Comparison of ENCODE assay signal across 9 cellular contexts in the genomic region with DNA sequence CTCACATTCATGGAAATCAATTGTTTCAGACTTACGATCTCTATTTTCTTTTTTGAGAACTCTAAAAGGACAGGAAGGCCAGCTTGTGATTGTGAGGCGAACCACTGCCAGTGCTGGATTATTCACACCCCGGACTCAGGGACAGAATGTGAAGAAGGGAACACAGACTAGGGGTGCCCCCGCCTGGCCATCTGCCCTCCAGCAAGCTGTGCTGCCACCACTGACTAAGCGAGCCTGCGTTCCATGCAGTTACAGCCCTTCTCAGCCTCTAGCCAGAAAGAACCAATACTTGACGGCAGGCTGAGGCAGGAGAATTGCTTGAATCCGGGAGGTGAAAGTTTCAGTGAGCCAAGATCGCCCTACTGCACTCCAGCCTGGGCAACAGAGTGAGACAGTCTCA. TPM values are rescaled to one million over a fixed set of nuclear protein-coding genes. Genes with fewer than 3 reads are reported as not detected.
DNase-seq lines count a peak whose midpoint lies in the region; ATAC-seq, FAIRE-seq and TF ChIP-seq lines count a peak whose summit lies in the region.
"Had no signal": no experiment of that assay in that cellular context is flagged by ENCODE, and none has a peak within 500 bp of the region (broad histone marks: within the 10 kb centered on the region; RNA-seq: fewer than 3 reads in every experiment).

No MANE protein-coding gene starts in this region.

- H2AFZ ChIP-seq in neuronal stem cell (ENCODE audit: low read length): no peak overlapping the region

- WGBS in neuronal stem cell (ENCODE audit: extremely low coverage in 2 of 2, insufficient read length in 2 of 2, insufficient replicate concordance in 1 of 2), 2 donors: no CpG with 5 or more reads among the region's 9 CpGs

- H2BK120ac ChIP-seq in neuronal stem cell (ENCODE audit: low read depth, low read length): no peak overlapping the region

- no peaks in the 10 kb centered on the region for H3K36me3 Mint-ChIP-seq in T-cell
- H3K36me3 Mint-ChIP-seq in stimulated activated memory B cell treated with anti-CD40 and anti-IgM and Interleukin-4, amounts not matched to agents 10 μg/mL and 1 μg/mL and 100 μg/mL, for 72 hours: no peaks in the 10 kb centered on the region

- no peak overlapping the region for H3K4me2 ChIP-seq in neuronal stem cell (ENCODE audit: insufficient read depth, low read length, poor library complexity, severe bottlenecking)

- H3K4ac ChIP-seq in neuronal stem cell (ENCODE audit: low read length): no peak overlapping the region

- peak overlapping the region in 1 of 2 donors; percentile 36 for H3K27ac Mint-ChIP-seq in T-cell
- no peak overlapping the region for H3K27ac Mint-ChIP-seq in stimulated activated memory B cell treated with anti-CD40 and anti-IgM and Interleukin-4, amounts not matched to agents 10 μg/mL and 1 μg/mL and 100 μg/mL, for 72 hours

- H3K36me3 ChIP-seq in neuronal stem cell (replicated peaks in 1 of 2; ENCODE audit: control insufficient read depth in 2 of 2, insufficient read depth in 2 of 2, low read length in 2 of 2): peaks cover 10 to 26% of the 10 kb centered on the region in 2 donors

- CTCF ChIA-PET in T-cell (lab: Charles Lee): interaction anchor here in 1 of 2 donors (1.0 kb wide), 1 partner anchor 9 kb away, joined by 5 read pairs; no protein-coding TSS in a partner anchor

- H3K18ac ChIP-seq in neuronal stem cell (ENCODE audit: low read length): no peak overlapping the region

- H3K4me3 Mint-ChIP-seq in T-cell: peak overlapping the region in 2 of 3 donors; percentile 77 to 81
- no peak overlapping the region for H3K4me3 Mint-ChIP-seq in stimulated activated memory B cell treated with anti-CD40 and anti-IgM and Interleukin-4, amounts not matched to agents 10 μg/mL and 1 μg/mL and 100 μg/mL, for 72 hours

- no peak overlapping the region for H3K4me3 ChIP-seq in AG09309 (ENCODE audit: control insufficient read depth, low read depth, low read length)
- H3K4me3 ChIP-seq in neuronal stem cell (ENCODE audit: low read length in 2 of 2): no peak overlapping the region
- H3K4me3 ChIP-seq: thoracic aorta had no signal

- POLR2A ChIA-PET in T-cell (lab: Charles Lee): no interaction called here

- H3K27ac ChIP-seq in foreskin keratinocyte: no peak overlapping the region
- H3K27ac ChIP-seq in neuronal stem cell (replicated peaks; ENCODE audit: low read length): no peak overlapping the region
- H3K27ac ChIP-seq: thoracic aorta had no signal

- ATAC-seq in T-cell (replicated peaks in 1 of 4) (no peak), foreskin keratinocyte (no peak), GM18498 (IDR thresholded peaks at IDR 0.05; ENCODE audit: unreplicated experiment) (no peak)
- ATAC-seq in stimulated activated memory B cell treated with anti-CD40 and anti-IgM and Interleukin-4, amounts not matched to agents 10 μg/mL and 1 μg/mL and 100 μg/mL, for 72 hours: no peak

- H3K9me3 Mint-ChIP-seq in T-cell: no peaks in the 10 kb centered on the region
- no peaks in the 10 kb centered on the region for H3K9me3 Mint-ChIP-seq in stimulated activated memory B cell treated with anti-CD40 and anti-IgM and Interleukin-4, amounts not matched to agents 10 μg/mL and 1 μg/mL and 100 μg/mL, for 72 hours

- H3K79me1 ChIP-seq in neuronal stem cell (ENCODE audit: low read depth, low read length): peaks cover 16% of the 10 kb centered on the region

- H2AK5ac ChIP-seq in neuronal stem cell (ENCODE audit: low read depth, low read length): no peak overlapping the region

- H2BK12ac ChIP-seq in neuronal stem cell (ENCODE audit: low read length): no peak overlapping the region

- peaks cover 9% of the 10 kb centered on the region for H3K4me1 ChIP-seq in foreskin keratinocyte
- peaks cover 0 to 10% of the 10 kb centered on the region in 2 donors for H3K4me1 ChIP-seq in neuronal stem cell (ENCODE audit: control insufficient read depth in 2 of 2, insufficient read depth in 1 of 2, low read depth in 1 of 2, low read length in 2 of 2)

- no peak overlapping the region for H4K8ac ChIP-seq in neuronal stem cell (ENCODE audit: low read depth, low read length)

- no peak for DNase-seq in AG09309 (ENCODE audit: low read depth)
- no peak for DNase-seq in GM12891 (ENCODE audit: insufficient read length, low spot score)
- no peak for DNase-seq in T-cell
- peak in 1 of 2 donors; percentile 40 for DNase-seq in foreskin keratinocyte
- DNase-seq in neuronal stem cell (ENCODE audit: low spot score): no peak
- no peak for DNase-seq in H4 (ENCODE audit: low spot score)

- H2BK15ac ChIP-seq in neuronal stem cell (ENCODE audit: low read length): no peak overlapping the region

- no peak for TF ChIP-seq POLR2A in GM12891 (IDR thresholded peaks at IDR 0.05; ENCODE audit: low read depth, low read length)

- no peak overlapping the region for H3K14ac ChIP-seq in neuronal stem cell (ENCODE audit: low read length)

- no peak overlapping the region for H3K9ac ChIP-seq in neuronal stem cell (ENCODE audit: low read depth, low read length, poor library complexity)

- H3K9me3 ChIP-seq in neuronal stem cell (replicated peaks in 1 of 2; ENCODE audit: control insufficient read depth in 2 of 2, insufficient read depth in 1 of 2, low read depth in 1 of 2, low read length in 2 of 2): no peaks in the 10 kb centered on the region
- H3K9me3 ChIP-seq: thoracic aorta had no signal

- H3K27me3 Mint-ChIP-seq in T-cell: no peaks in the 10 kb centered on the region
- H3K27me3 Mint-ChIP-seq in stimulated activated memory B cell treated with anti-CD40 and anti-IgM and Interleukin-4, amounts not matched to agents 10 μg/mL and 1 μg/mL and 100 μg/mL, for 72 hours: no peaks in the 10 kb centered on the region

- H3K27me3 ChIP-seq in foreskin keratinocyte: no peaks in the 10 kb centered on the region
- no peaks in the 10 kb centered on the region for H3K27me3 ChIP-seq in neuronal stem cell (ENCODE audit: control insufficient read depth in 3 of 3, insufficient read depth in 3 of 3, low read depth in 1 of 3, low read length in 3 of 3)

- H3K4me1 Mint-ChIP-seq in T-cell: peaks cover 16 to 37% (median 36%) of the 10 kb centered on the region in 3 donors
- H3K4me1 Mint-ChIP-seq in stimulated activated memory B cell treated with anti-CD40 and anti-IgM and Interleukin-4, amounts not matched to agents 10 μg/mL and 1 μg/mL and 100 μg/mL, for 72 hours: peaks cover 22% of the 10 kb centered on the region

- TF ChIP-seq CTCF in AG09309 (IDR thresholded peaks at IDR 0.05; ENCODE audit: control insufficient read depth, insufficient read depth, low read depth, low read length, missing control alignments) (peak; percentile 24), foreskin keratinocyte (conservative IDR thresholded peaks at IDR 0.05) (peak; percentile 55)

- no peak overlapping the region for H3K23ac ChIP-seq in neuronal stem cell (ENCODE audit: low read depth, low read length, poor library complexity)

- H2BK5ac ChIP-seq in neuronal stem cell (ENCODE audit: low read length): no peak overlapping the region

- FAIRE-seq in GM12891 (lab: Jason Lieb, UNC): peak; percentile 43

- H4K91ac ChIP-seq in neuronal stem cell (ENCODE audit: low read depth, low read length, poor library complexity): no peak overlapping the region

TF ChIP-seq in GM12891, 5 proteins besides CTCF, POLR2A, EP300 and RAD21:
- TF ChIP-seq SPI1 (IDR thresholded peaks at IDR 0.05; ENCODE audit: low read depth, low read length): no peak
- no peak for TF ChIP-seq TAF1 (IDR thresholded peaks at IDR 0.05; ENCODE audit: low read depth, low read length)
- no peak for TF ChIP-seq POU2F2 (IDR thresholded peaks at IDR 0.05; ENCODE audit: low read depth, low read length)
- TF ChIP-seq POLR2AphosphoS5 (IDR thresholded peaks at IDR 0.05; ENCODE audit: low read depth, low read length): no peak

RNA-seq across cellular contexts. Expression of gene HAGH, which starts 2.8 kb away (rescaled TPM):
- 15.7 TPM for polyA plus RNA-seq in GM12891 (2012; ENCODE audit: low read depth, missing spikeins)
- total RNA-seq in T-cell (100 to 1,000 TPM in 1 of 5 donors, 10 to 100 TPM in 4; 37.6 to 102 (median 70.7) TPM), foreskin keratinocyte (24.3 and 28.5 TPM in 2 replicates)
- polyA plus RNA-seq in foreskin keratinocyte: 36.7 and 37.4 TPM in 2 replicates
- polyA plus RNA-seq in neuronal stem cell (2013, experiment 1 of 2): 45.7 TPM
- polyA plus RNA-seq in neuronal stem cell (2013, experiment 2 of 2): 44.7 TPM
- total RNA-seq in H4 (2014; rRNA removed; shearing (Covaris generic)): 18.4 and 31.3 TPM in 2 replicates

RNA-seq across cellular contexts. Expression of gene FAHD1, which starts 3.2 kb away (rescaled TPM):
- polyA plus RNA-seq in GM12891 (2012; ENCODE audit: low read depth, missing spikeins): 14.1 TPM
- total RNA-seq in T-cell (10 to 100 TPM in 3 of 5 donors, 1 to 10 TPM in 2; 6.2 to 15.3 (median 11.2) TPM), foreskin keratinocyte (29.5 and 33.7 TPM in 2 replicates)
- 18.1 and 26.5 TPM in 2 replicates for polyA plus RNA-seq in foreskin keratinocyte
- 17.0 TPM for polyA plus RNA-seq in neuronal stem cell (2013, experiment 1 of 2)
- polyA plus RNA-seq in neuronal stem cell (2013, experiment 2 of 2): 16.9 TPM
- 23.8 and 27.6 TPM in 2 replicates for total RNA-seq in H4 (2014; rRNA removed; shearing (Covaris generic))

RNA-seq across cellular contexts. Expression of gene IGFALS, which starts 30.3 kb away (rescaled TPM):
- polyA plus RNA-seq in GM12891 (2012; ENCODE audit: low read depth, missing spikeins): 0.33 TPM
- total RNA-seq in T-cell (1 to 10 TPM in 2 of 5 donors, under 1 TPM in 3; 0.50 to 1.9 (median 0.88) TPM), foreskin keratinocyte (not detected in 2 replicates)
- not detected in 2 replicates for polyA plus RNA-seq in foreskin keratinocyte
- 0.06 TPM for polyA plus RNA-seq in neuronal stem cell (2013, experiment 1 of 2)
- 0.08 TPM for polyA plus RNA-seq in neuronal stem cell (2013, experiment 2 of 2)
- not detected in 2 replicates for total RNA-seq in H4 (2014; rRNA removed; shearing (Covaris generic))

RNA-seq across cellular contexts. Expression of gene NUBP2, which starts 41.1 kb away (rescaled TPM):
- 43.5 TPM for polyA plus RNA-seq in GM12891 (2012; ENCODE audit: low read depth, missing spikeins)
- total RNA-seq in T-cell (10 to 100 TPM; 41.2 to 77.0 (median 74.3) TPM), foreskin keratinocyte (70.1 and 73.3 TPM in 2 replicates)
- polyA plus RNA-seq in foreskin keratinocyte: 113 and 121 TPM in 2 replicates
- 52.2 TPM for polyA plus RNA-seq in neuronal stem cell (2013, experiment 1 of 2)
- 50.6 TPM for polyA plus RNA-seq in neuronal stem cell (2013, experiment 2 of 2)
- 38.9 and 112 TPM in 2 replicates for total RNA-seq in H4 (2014; rRNA removed; shearing (Covaris generic))

RNA-seq across cellular contexts. Expression of gene SPSB3, which starts 41.5 kb away (rescaled TPM):
- 16.3 TPM for polyA plus RNA-seq in GM12891 (2012; ENCODE audit: low read depth, missing spikeins)
- total RNA-seq in T-cell (100 to 1,000 TPM in 3 of 5 donors, 10 to 100 TPM in 2; 67.3 to 162 (median 139) TPM), foreskin keratinocyte (21.7 and 27.4 TPM in 2 replicates)
- polyA plus RNA-seq in foreskin keratinocyte: 24.5 and 32.4 TPM in 2 replicates
- polyA plus RNA-seq in neuronal stem cell (2013, experiment 1 of 2): 25.2 TPM
- 23.3 TPM for polyA plus RNA-seq in neuronal stem cell (2013, experiment 2 of 2)
- total RNA-seq in H4 (2014; rRNA removed; shearing (Covaris generic)): 20.1 and 23.9 TPM in 2 replicates
